Comparison of ENCODE assay signal across 18 cellular contexts in the genomic region with DNA sequence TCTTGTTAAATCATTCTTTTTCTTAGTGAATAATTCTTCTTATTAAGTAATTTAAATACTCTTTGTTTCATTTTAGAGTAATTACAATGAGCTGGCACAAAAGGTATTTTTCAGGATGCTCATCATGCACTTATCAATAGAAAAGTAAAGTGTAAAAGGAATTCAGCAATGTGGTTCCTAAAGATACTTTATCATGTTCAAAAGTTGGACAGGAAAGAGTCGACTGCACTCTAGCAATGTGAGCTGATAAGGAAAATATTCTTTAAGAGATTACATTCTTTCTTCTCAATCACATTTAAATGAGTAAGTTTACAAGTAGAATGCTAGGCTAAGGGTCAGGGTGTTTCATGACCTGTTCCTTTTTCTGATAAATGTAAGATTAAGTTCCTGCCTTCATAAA.
"Had no signal": no experiment of that assay in that cellular context is flagged by ENCODE, and none has a peak within 500 bp of the region (broad histone marks: within the 10 kb centered on the region; RNA-seq: fewer than 3 reads in every experiment).

No MANE protein-coding gene starts in this region.

- H3K9me3 ChIP-seq: esophagus muscularis mucosa, mucosa of descending colon, sigmoid colon, thoracic aorta, tibial nerve, upper lobe of left lung had no signal

- DNase-seq: dorsolateral prefrontal cortex; effector CD4-positive, alpha-beta T cell; head of caudate nucleus; mesenchymal stem cell; mucosa of descending colon; naive B cell; right cardiac atrium; sigmoid colon; stimulated activated CD4-positive, alpha-beta T cell treated with anti-CD3 and anti-CD28 coated beads, Interleukin-4, amount 100 ng/mL, for 4 hours; stimulated activated naive B cell treated with anti-CD40 and anti-IgM and Interleukin-4, amounts not matched to agents 10 μg/mL and 1 μg/mL and 100 μg/mL, for 72 hours; upper lobe of left lung had no signal

- H3K27me3 ChIP-seq: dorsolateral prefrontal cortex, esophagus muscularis mucosa, neural progenitor cell, sigmoid colon, tibial nerve, upper lobe of left lung had no signal

- H3K4me3 ChIP-seq: dorsolateral prefrontal cortex, esophagus muscularis mucosa, mucosa of descending colon, neural progenitor cell, sigmoid colon, thoracic aorta, tibial nerve, upper lobe of left lung had no signal

- H3K36me3 ChIP-seq: esophagus muscularis mucosa, neural progenitor cell, sigmoid colon, thoracic aorta, tibial nerve, upper lobe of left lung had no signal

- ATAC-seq: left lobe of liver; mucosa of descending colon; natural killer cell treated with Interleukin-12 subunit alpha and Interleukin-12 subunit beta and Interleukin-15 and Interleukin-18, amount 100 ng/mL, for 72 hours; right cardiac atrium; stimulated activated naive B cell treated with anti-CD40 and anti-IgM and Interleukin-4, amounts not matched to agents 10 μg/mL and 1 μg/mL and 100 μg/mL, for 72 hours had no signal

- H3K4me1 ChIP-seq: esophagus muscularis mucosa, neural progenitor cell, parathyroid adenoma, sigmoid colon, tibial nerve, upper lobe of left lung had no signal

- H3K27ac ChIP-seq: dorsolateral prefrontal cortex, esophagus muscularis mucosa, neural progenitor cell, parathyroid adenoma, sigmoid colon, thoracic aorta, tibial nerve, upper lobe of left lung had no signal
